Comparison of ENCODE assay signal across 33 cellular contexts in genomic region chr16:64019339-64019738, GRCh38.
"Had no signal": no experiment of that assay in that cellular context is flagged by ENCODE, and none has a peak within 500 bp of the region (broad histone marks: within the 10 kb centered on the region; RNA-seq: fewer than 3 reads in every experiment).

No MANE protein-coding gene starts in this region.

- H3K4me1 ChIP-seq: left lung, lower lobe of right lung, stomach, testis, thyroid gland, transverse colon, upper lobe of left lung, vagina had no signal

- H3K79me2 ChIP-seq: hepatocyte had no signal

- H3K27ac ChIP-seq: heart right ventricle, hepatocyte, left lung, lower lobe of right lung, neural progenitor cell, neutrophil, ovary, skin epidermis, stomach, testis, thyroid gland, transverse colon, upper lobe of left lung, vagina had no signal

- H3K4me3 Mint-ChIP-seq: mesothelial cell of epicardium; naive B cell; natural killer cell; nephron progenitor cell; neural progenitor cell; stimulated activated naive B cell treated with anti-CD40 and anti-IgM and Interleukin-4, amounts not matched to agents 10 μg/mL and 1 μg/mL and 100 μg/mL, for 72 hours had no signal

- H3K4me3 ChIP-seq: heart right ventricle, hepatocyte, left lung, lower lobe of right lung, neural progenitor cell, ovary, skin epidermis, stomach, testis, thyroid gland, transverse colon, upper lobe of left lung, vagina had no signal

- H3K27me3 Mint-ChIP-seq: naive B cell; progenitor cell of endocrine pancreas; stimulated activated naive B cell treated with anti-CD40 and anti-IgM and Interleukin-4, amounts not matched to agents 10 μg/mL and 1 μg/mL and 100 μg/mL, for 72 hours had no signal

- H3K36me3 Mint-ChIP-seq: mesothelial cell of epicardium; naive B cell; neural progenitor cell; stimulated activated naive B cell treated with anti-CD40 and anti-IgM and Interleukin-4, amounts not matched to agents 10 μg/mL and 1 μg/mL and 100 μg/mL, for 72 hours had no signal

- H3K4me1 Mint-ChIP-seq: mesothelial cell of epicardium; naive B cell; natural killer cell; nephron progenitor cell; neural progenitor cell; stimulated activated naive B cell treated with anti-CD40 and anti-IgM and Interleukin-4, amounts not matched to agents 10 μg/mL and 1 μg/mL and 100 μg/mL, for 72 hours had no signal

- H3K9me3 ChIP-seq: heart right ventricle, left lung, lower lobe of right lung, neutrophil, ovary, stomach, testis, thyroid gland, transverse colon, upper lobe of left lung, vagina had no signal

- DNase-seq: heart right ventricle; kidney; left colon; left lung; lower lobe of right lung; mammary epithelial cell; mesenchymal stem cell; naive B cell; natural killer cell; nephron progenitor cell; occipital lobe; ovary; retina; right cardiac atrium; stimulated activated CD4-positive, alpha-beta T cell treated with anti-CD3 and anti-CD28 coated beads, Interleukin-12 subunit alpha, Interleukin-12 subunit beta, amount 100 ng/mL, for 4 hours; stimulated activated CD4-positive, alpha-beta T cell treated with anti-CD3 and anti-CD28 coated beads, Interleukin-15, amount 100 ng/mL, for 24 hours; stimulated activated CD4-positive, alpha-beta T cell treated with anti-CD3 and anti-CD28 coated beads, Interleukin-2, amount 100 ng/mL, for 24 hours; stimulated activated CD4-positive, alpha-beta T cell treated with anti-CD3 and anti-CD28 coated beads, Interleukin-4, amount 100 ng/mL, for 1 hour; stimulated activated naive B cell treated with anti-CD40 and anti-IgM and Interleukin-4, amounts not matched to agents 10 μg/mL and 1 μg/mL and 100 μg/mL, for 72 hours; stimulated activated naive CD8-positive, alpha-beta T cell treated with anti-CD3 and anti-CD28 coated beads, Interleukin-15, Interleukin-2, amounts not matched to agents 100 U/mL and 50 U/mL, for 24 hours; stomach; testis; thyroid gland; transverse colon; upper lobe of left lung had no signal

- H3K36me3 ChIP-seq: heart right ventricle, left lung, lower lobe of right lung, neural progenitor cell, neutrophil, ovary, stomach, thyroid gland, transverse colon, upper lobe of left lung, vagina had no signal

- H3K4me2 ChIP-seq: hepatocyte, neural progenitor cell had no signal

- H3K9me3 Mint-ChIP-seq: nephron progenitor cell had no signal

- H3K27me3 ChIP-seq: heart right ventricle, hepatocyte, left lung, neural progenitor cell, neutrophil, ovary, stomach, testis, thyroid gland, transverse colon, upper lobe of left lung, vagina had no signal

- H3K27ac Mint-ChIP-seq: mesothelial cell of epicardium; natural killer cell; nephron progenitor cell; neural progenitor cell; progenitor cell of endocrine pancreas; stimulated activated naive B cell treated with anti-CD40 and anti-IgM and Interleukin-4, amounts not matched to agents 10 μg/mL and 1 μg/mL and 100 μg/mL, for 72 hours had no signal

- H3K9ac ChIP-seq: neural progenitor cell had no signal

- ATAC-seq: heart right ventricle; left colon; left lung; lower lobe of right lung; natural killer cell; right cardiac atrium; sciatic nerve; stimulated activated naive B cell treated with anti-CD40 and anti-IgM and Interleukin-4, amounts not matched to agents 10 μg/mL and 1 μg/mL and 100 μg/mL, for 72 hours; stimulated activated naive CD8-positive, alpha-beta T cell treated with anti-CD3 and anti-CD28 coated beads, Interleukin-15, Interleukin-2, amounts not matched to agents 100 U/mL and 50 U/mL, for 24 hours had no signal
